In the genomic region with DNA sequence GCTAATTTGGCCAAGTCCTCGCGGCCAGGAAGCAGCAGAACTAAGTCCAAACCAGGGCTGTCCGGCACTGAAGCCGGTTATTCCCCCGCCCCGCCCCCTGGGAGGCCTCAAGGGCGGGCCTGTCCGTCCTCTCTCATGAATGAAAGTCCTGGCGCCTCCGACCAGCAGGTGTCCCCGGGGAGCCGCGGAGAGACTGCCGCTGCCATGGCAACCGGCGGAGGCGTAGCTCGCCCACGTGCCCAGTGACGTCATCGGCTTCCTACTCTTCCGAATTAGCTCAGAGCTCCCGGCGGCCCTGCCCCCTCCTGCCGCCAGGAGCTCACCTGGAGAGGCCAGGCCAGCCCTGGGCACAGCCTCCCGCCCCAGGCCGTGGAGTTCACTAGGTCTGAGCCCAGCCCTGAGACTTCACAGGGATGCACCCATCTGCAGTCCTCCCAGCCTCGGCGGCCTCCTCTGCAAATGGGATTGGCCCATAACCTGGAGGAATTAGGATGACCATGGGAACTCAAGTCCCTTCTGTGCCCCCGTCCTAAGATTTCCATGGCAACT, we compare ENCODE assay signal across 1 cellular context.
A peak's percentile ranks its signal among the peaks of the same experiment; 100 is the strongest.
TF ChIP-seq lines count a peak whose summit lies in the region.

No MANE protein-coding gene starts in this region.

TF ChIP-seq in K562, 482 proteins besides CTCF, POLR2A, EP300 and RAD21 (continues in another document):
- TF ChIP-seq TOE1 (IDR thresholded peaks at IDR 0.05; ENCODE audit: borderline replicate concordance): peak; percentile 43; the same call in 1 of the 2 replicates
- TF ChIP-seq TOE1 (CRISPR knock-in tag; IDR thresholded peaks at IDR 0.05; ENCODE audit: borderline replicate concordance, low read depth): no peak
- TF ChIP-seq KLF16 (IDR thresholded peaks at IDR 0.05): 0 out of 2 replicates have a peak, but pooled peaks have one; percentile 22
- TF ChIP-seq HDGF (IDR thresholded peaks at IDR 0.05): no peak
- peak; percentile 98 for TF ChIP-seq MXI1 (IDR thresholded peaks at IDR 0.05; ENCODE audit: low read depth, low read length)
- TF ChIP-seq SRF (CRISPR knock-in tag; IDR thresholded peaks at IDR 0.05): peak in 1 of 2 experiments; percentile 66; a peak in 2 of 4 replicates
- TF ChIP-seq CXXC5 (CRISPR knock-in tag; IDR thresholded peaks at IDR 0.05): peak; percentile 75
- TF ChIP-seq EGR1 (conservative IDR thresholded peaks at IDR 0.05): peak; percentile 100
- no peak for TF ChIP-seq SRSF9 (IDR thresholded peaks at IDR 0.05; ENCODE audit: borderline replicate concordance, low read depth, low read length)
- TF ChIP-seq CTBP1 (IDR thresholded peaks at IDR 0.05; ENCODE audit: borderline replicate concordance): peak; percentile 68
- TF ChIP-seq, protein P1, sequence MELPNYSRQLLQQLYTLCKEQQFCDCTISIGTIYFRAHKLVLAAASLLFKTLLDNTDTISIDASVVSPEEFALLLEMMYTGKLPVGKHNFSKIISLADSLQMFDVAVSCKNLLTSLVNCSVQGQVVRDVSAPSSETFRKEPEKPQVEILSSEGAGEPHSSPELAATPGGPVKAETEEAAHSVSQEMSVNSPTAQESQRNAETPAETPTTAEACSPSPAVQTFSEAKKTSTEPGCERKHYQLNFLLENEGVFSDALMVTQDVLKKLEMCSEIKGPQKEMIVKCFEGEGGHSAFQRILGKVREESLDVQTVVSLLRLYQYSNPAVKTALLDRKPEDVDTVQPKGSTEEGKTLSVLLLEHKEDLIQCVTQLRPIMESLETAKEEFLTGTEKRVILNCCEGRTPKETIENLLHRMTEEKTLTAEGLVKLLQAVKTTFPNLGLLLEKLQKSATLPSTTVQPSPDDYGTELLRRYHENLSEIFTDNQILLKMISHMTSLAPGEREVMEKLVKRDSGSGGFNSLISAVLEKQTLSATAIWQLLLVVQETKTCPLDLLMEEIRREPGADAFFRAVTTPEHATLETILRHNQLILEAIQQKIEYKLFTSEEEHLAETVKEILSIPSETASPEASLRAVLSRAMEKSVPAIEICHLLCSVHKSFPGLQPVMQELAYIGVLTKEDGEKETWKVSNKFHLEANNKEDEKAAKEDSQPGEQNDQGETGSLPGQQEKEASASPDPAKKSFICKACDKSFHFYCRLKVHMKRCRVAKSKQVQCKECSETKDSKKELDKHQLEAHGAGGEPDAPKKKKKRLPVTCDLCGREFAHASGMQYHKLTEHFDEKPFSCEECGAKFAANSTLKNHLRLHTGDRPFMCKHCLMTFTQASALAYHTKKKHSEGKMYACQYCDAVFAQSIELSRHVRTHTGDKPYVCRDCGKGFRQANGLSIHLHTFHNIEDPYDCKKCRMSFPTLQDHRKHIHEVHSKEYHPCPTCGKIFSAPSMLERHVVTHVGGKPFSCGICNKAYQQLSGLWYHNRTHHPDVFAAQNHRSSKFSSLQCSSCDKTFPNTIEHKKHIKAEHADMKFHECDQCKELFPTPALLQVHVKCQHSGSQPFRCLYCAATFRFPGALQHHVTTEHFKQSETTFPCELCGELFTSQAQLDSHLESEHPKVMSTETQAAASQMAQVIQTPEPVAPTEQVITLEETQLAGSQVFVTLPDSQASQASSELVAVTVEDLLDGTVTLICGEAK (IDR thresholded peaks at IDR 0.05): peak; percentile 34; the same call in 1 of the 2 replicates
- TF ChIP-seq, protein P1 (CRISPR knock-in tag; IDR thresholded peaks at IDR 0.05): 0 out of 2 replicates have a peak, but pooled peaks have one; percentile 15
- TF ChIP-seq, protein P2, sequence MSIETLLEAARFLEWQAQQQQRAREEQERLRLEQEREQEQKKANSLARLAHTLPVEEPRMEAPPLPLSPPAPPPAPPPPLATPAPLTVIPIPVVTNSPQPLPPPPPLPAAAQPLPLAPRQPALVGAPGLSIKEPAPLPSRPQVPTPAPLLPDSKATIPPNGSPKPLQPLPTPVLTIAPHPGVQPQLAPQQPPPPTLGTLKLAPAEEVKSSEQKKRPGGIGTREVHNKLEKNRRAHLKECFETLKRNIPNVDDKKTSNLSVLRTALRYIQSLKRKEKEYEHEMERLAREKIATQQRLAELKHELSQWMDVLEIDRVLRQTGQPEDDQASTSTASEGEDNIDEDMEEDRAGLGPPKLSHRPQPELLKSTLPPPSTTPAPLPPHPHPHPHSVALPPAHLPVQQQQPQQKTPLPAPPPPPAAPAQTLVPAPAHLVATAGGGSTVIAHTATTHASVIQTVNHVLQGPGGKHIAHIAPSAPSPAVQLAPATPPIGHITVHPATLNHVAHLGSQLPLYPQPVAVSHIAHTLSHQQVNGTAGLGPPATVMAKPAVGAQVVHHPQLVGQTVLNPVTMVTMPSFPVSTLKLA (conservative IDR thresholded peaks at IDR 0.05): peak; percentile 99 to 100
- TF ChIP-seq RCOR1 (IDR thresholded peaks at IDR 0.05; ENCODE audit: borderline replicate concordance in 1 of 2, low read depth in 2 of 2, low read length in 2 of 2): peak in 1 of 2 experiments; percentile 74; a peak in 1 of 4 replicates
- TF ChIP-seq CCNT2 (IDR thresholded peaks at IDR 0.05; ENCODE audit: borderline replicate concordance, extremely low read depth, insufficient read length, low read depth, low read length): peak; percentile 74
- no peak for TF ChIP-seq RHOXF2B (CRISPR knock-in tag; conservative IDR thresholded peaks at IDR 0.05)
- peak; percentile 99 for TF ChIP-seq NBN (IDR thresholded peaks at IDR 0.05; ENCODE audit: low read depth)
- TF ChIP-seq NEUROD1 (IDR thresholded peaks at IDR 0.05; ENCODE audit: borderline replicate concordance, low read depth, low read length, partially characterized antibody): peak; percentile 70
- TF ChIP-seq NR2F6 (CRISPR knock-in tag; IDR thresholded peaks at IDR 0.05): no peak
- no peak for TF ChIP-seq ZNF24 (IDR thresholded peaks at IDR 0.05)
- no peak for TF ChIP-seq ZNF316 (IDR thresholded peaks at IDR 0.05)
- 0 out of 2 replicates have a peak, but pooled peaks have one; percentile 27 for TF ChIP-seq ETV1 (tag; conservative IDR thresholded peaks at IDR 0.05; ENCODE audit: low read depth)
- TF ChIP-seq PCBP2 (IDR thresholded peaks at IDR 0.05; ENCODE audit: low read depth, low read length, poor library complexity, severe bottlenecking): no peak
- TF ChIP-seq SIN3A (IDR thresholded peaks at IDR 0.05; ENCODE audit: borderline replicate concordance in 2 of 2, control insufficient read depth in 1 of 2, low read depth in 2 of 2, low read length in 2 of 2): peak; percentile 76 to 97; a peak in 3 of 4 replicates
- TF ChIP-seq ATF7 (IDR thresholded peaks at IDR 0.05): peak; percentile 100
- peak; percentile 99 for TF ChIP-seq JUND (IDR thresholded peaks at IDR 0.05; ENCODE audit: borderline replicate concordance, low read depth, low read length)
- TF ChIP-seq JUND (tag; IDR thresholded peaks at IDR 0.05; ENCODE audit: borderline replicate concordance, low read depth, low read length): peak; percentile 96
- 0 out of 2 replicates have a peak, but pooled peaks have one; percentile 29 for TF ChIP-seq FOXP1 (CRISPR knock-in tag; IDR thresholded peaks at IDR 0.05)
- TF ChIP-seq FOXM1 (IDR thresholded peaks at IDR 0.05; ENCODE audit: low read depth): no peak
- 0 out of 2 replicates have a peak, but pooled peaks have one; percentile 5 for TF ChIP-seq FOXM1 (CRISPR knock-in tag; IDR thresholded peaks at IDR 0.05; ENCODE audit: low read depth)
- peak; percentile 80 for TF ChIP-seq ZEB2 (IDR thresholded peaks at IDR 0.05)
- peak; percentile 85 for TF ChIP-seq MYC (IDR thresholded peaks at IDR 0.05; ENCODE audit: low read depth, low read length)
- no peak for TF ChIP-seq MYC (CRISPR knock-in tag; IDR thresholded peaks at IDR 0.05; ENCODE audit: borderline replicate concordance, low read depth)
- 0 out of 2 replicates have a peak, but pooled peaks have one; percentile 14 for TF ChIP-seq SMARCA4 (IDR thresholded peaks at IDR 0.05)
- TF ChIP-seq BMI1 (IDR thresholded peaks at IDR 0.05; ENCODE audit: low read length): peak; percentile 98
- peak in 1 of 2 experiments; percentile 43; a peak in 2 of 4 replicates for TF ChIP-seq NRF1 (conservative IDR thresholded peaks at IDR 0.05 in 1 of 2, IDR thresholded peaks at IDR 0.05 in 1 of 2)
- peak; percentile 56 for TF ChIP-seq EP400 (IDR thresholded peaks at IDR 0.05)
- TF ChIP-seq ZFX (CRISPR knock-in tag; IDR thresholded peaks at IDR 0.05): 0 out of 2 replicates have a peak, but pooled peaks have one; percentile 33
- no peak for TF ChIP-seq TAL1 (IDR thresholded peaks at IDR 0.05)
- TF ChIP-seq, protein P3, sequence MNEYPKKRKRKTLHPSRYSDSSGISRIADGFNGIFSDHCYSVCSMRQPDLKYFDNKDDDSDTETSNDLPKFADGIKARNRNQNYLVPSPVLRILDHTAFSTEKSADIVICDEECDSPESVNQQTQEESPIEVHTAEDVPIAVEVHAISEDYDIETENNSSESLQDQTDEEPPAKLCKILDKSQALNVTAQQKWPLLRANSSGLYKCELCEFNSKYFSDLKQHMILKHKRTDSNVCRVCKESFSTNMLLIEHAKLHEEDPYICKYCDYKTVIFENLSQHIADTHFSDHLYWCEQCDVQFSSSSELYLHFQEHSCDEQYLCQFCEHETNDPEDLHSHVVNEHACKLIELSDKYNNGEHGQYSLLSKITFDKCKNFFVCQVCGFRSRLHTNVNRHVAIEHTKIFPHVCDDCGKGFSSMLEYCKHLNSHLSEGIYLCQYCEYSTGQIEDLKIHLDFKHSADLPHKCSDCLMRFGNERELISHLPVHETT (CRISPR knock-in tag; conservative IDR thresholded peaks at IDR 0.05 in 1 of 2, IDR thresholded peaks at IDR 0.05 in 1 of 2): peak in 1 of 2 experiments; percentile 41; a peak in 1 of 4 replicates
- TF ChIP-seq NUFIP1 (IDR thresholded peaks at IDR 0.05; ENCODE audit: partially characterized antibody): no peak
- TF ChIP-seq, protein P4, sequence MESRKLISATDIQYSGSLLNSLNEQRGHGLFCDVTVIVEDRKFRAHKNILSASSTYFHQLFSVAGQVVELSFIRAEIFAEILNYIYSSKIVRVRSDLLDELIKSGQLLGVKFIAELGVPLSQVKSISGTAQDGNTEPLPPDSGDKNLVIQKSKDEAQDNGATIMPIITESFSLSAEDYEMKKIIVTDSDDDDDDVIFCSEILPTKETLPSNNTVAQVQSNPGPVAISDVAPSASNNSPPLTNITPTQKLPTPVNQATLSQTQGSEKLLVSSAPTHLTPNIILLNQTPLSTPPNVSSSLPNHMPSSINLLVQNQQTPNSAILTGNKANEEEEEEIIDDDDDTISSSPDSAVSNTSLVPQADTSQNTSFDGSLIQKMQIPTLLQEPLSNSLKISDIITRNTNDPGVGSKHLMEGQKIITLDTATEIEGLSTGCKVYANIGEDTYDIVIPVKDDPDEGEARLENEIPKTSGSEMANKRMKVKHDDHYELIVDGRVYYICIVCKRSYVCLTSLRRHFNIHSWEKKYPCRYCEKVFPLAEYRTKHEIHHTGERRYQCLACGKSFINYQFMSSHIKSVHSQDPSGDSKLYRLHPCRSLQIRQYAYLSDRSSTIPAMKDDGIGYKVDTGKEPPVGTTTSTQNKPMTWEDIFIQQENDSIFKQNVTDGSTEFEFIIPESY (CRISPR knock-in tag; IDR thresholded peaks at IDR 0.05): peak; percentile 53; the same call in 1 of the 2 replicates
- TF ChIP-seq, protein P5, sequence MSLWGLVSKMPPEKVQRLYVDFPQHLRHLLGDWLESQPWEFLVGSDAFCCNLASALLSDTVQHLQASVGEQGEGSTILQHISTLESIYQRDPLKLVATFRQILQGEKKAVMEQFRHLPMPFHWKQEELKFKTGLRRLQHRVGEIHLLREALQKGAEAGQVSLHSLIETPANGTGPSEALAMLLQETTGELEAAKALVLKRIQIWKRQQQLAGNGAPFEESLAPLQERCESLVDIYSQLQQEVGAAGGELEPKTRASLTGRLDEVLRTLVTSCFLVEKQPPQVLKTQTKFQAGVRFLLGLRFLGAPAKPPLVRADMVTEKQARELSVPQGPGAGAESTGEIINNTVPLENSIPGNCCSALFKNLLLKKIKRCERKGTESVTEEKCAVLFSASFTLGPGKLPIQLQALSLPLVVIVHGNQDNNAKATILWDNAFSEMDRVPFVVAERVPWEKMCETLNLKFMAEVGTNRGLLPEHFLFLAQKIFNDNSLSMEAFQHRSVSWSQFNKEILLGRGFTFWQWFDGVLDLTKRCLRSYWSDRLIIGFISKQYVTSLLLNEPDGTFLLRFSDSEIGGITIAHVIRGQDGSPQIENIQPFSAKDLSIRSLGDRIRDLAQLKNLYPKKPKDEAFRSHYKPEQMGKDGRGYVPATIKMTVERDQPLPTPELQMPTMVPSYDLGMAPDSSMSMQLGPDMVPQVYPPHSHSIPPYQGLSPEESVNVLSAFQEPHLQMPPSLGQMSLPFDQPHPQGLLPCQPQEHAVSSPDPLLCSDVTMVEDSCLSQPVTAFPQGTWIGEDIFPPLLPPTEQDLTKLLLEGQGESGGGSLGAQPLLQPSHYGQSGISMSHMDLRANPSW (CRISPR knock-in tag; IDR thresholded peaks at IDR 0.05): 0 out of 2 replicates have a peak, but pooled peaks have one; percentile 37
- peak; percentile 5; the same call in 1 of the 2 replicates for TF ChIP-seq KLF6 (CRISPR knock-in tag; IDR thresholded peaks at IDR 0.05; ENCODE audit: borderline replicate concordance)
- 0 out of 2 replicates have a peak, but pooled peaks have one; percentile 55 for TF ChIP-seq ZNF175 (CRISPR knock-in tag; IDR thresholded peaks at IDR 0.05; ENCODE audit: low read depth)
- peak; percentile 51; the same call in 1 of the 2 replicates for TF ChIP-seq DPF2 (IDR thresholded peaks at IDR 0.05)
- peak; percentile 73 for TF ChIP-seq FOSL1 (tag; conservative IDR thresholded peaks at IDR 0.05)
